Comparison of ENCODE assay signal across 2 cellular contexts in the genomic region with DNA sequence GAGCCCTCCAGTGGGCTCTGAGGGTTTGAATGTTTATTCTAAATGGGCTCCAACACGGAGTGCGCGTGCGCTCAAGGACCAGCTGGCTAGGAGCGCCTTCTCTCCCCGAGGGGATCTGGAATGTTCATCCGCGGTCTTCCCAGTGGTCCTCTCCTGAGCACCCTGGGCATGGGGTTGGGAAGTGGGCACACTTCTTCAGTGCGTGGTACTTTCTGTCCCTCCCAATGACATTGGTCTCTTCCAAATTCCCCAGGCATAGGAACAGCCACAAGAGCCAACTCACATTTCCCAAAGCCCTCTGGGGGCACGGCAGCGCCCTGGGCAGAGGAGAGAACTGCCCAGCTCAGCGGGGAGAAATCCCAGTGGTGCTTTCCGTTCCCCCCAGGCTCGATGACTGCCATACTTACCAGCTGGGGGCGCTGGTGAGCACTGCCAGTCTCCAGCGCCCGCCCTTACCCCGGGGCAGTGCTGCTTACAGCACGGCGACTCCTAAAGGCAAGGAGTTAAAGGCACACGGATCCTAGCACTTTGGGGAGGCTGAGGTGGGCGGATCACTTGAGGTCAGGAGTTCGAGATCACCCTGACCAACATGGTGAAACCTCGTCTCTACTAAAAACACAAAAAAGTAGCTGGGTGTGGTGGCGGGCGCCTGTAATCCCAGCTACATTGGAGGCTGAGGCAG.
TF ChIP-seq lines count a peak whose summit lies in the region.

No MANE protein-coding gene starts in this region.

TF ChIP-seq in GM23338, 12 proteins besides CTCF, POLR2A, EP300 and RAD21 (continued from another document and continues in another):
- TF ChIP-seq, protein P1, sequence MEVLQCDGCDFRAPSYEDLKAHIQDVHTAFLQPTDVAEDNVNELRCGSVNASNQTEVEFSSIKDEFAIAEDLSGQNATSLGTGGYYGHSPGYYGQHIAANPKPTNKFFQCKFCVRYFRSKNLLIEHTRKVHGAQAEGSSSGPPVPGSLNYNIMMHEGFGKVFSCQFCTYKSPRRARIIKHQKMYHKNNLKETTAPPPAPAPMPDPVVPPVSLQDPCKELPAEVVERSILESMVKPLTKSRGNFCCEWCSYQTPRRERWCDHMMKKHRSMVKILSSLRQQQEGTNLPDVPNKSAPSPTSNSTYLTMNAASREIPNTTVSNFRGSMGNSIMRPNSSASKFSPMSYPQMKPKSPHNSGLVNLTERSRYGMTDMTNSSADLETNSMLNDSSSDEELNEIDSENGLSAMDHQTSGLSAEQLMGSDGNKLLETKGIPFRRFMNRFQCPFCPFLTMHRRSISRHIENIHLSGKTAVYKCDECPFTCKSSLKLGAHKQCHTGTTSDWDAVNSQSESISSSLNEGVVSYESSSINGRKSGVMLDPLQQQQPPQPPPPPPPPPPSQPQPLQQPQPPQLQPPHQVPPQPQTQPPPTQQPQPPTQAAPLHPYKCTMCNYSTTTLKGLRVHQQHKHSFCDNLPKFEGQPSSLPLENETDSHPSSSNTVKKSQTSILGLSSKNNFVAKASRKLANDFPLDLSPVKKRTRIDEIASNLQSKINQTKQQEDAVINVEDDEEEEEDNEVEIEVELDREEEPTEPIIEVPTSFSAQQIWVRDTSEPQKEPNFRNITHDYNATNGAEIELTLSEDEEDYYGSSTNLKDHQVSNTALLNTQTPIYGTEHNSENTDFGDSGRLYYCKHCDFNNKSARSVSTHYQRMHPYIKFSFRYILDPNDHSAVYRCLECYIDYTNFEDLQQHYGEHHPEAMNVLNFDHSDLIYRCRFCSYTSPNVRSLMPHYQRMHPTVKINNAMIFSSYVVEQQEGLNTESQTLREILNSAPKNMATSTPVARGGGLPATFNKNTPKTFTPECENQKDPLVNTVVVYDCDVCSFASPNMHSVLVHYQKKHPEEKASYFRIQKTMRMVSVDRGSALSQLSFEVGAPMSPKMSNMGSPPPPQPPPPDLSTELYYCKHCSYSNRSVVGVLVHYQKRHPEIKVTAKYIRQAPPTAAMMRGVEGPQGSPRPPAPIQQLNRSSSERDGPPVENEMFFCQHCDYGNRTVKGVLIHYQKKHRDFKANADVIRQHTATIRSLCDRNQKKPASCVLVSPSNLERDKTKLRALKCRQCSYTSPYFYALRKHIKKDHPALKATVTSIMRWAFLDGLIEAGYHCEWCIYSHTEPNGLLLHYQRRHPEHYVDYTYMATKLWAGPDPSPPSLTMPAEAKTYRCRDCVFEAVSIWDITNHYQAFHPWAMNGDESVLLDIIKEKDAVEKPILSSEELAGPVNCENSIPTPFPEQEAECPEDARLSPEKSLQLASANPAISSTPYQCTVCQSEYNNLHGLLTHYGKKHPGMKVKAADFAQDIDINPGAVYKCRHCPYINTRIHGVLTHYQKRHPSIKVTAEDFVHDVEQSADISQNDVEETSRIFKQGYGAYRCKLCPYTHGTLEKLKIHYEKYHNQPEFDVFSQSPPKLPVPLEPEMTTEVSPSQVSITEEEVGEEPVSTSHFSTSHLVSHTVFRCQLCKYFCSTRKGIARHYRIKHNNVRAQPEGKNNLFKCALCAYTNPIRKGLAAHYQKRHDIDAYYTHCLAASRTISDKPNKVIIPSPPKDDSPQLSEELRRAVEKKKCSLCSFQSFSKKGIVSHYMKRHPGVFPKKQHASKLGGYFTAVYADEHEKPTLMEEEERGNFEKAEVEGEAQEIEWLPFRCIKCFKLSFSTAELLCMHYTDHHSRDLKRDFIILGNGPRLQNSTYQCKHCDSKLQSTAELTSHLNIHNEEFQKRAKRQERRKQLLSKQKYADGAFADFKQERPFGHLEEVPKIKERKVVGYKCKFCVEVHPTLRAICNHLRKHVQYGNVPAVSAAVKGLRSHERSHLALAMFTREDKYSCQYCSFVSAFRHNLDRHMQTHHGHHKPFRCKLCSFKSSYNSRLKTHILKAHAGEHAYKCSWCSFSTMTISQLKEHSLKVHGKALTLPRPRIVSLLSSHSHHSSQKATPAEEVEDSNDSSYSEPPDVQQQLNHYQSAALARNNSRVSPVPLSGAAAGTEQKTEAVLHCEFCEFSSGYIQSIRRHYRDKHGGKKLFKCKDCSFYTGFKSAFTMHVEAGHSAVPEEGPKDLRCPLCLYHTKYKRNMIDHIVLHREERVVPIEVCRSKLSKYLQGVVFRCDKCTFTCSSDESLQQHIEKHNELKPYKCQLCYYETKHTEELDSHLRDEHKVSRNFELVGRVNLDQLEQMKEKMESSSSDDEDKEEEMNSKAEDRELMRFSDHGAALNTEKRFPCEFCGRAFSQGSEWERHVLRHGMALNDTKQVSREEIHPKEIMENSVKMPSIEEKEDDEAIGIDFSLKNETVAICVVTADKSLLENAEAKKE (CRISPR knock-in tag; IDR thresholded peaks at IDR 0.05), result no peak
- TF ChIP-seq, protein P2, sequence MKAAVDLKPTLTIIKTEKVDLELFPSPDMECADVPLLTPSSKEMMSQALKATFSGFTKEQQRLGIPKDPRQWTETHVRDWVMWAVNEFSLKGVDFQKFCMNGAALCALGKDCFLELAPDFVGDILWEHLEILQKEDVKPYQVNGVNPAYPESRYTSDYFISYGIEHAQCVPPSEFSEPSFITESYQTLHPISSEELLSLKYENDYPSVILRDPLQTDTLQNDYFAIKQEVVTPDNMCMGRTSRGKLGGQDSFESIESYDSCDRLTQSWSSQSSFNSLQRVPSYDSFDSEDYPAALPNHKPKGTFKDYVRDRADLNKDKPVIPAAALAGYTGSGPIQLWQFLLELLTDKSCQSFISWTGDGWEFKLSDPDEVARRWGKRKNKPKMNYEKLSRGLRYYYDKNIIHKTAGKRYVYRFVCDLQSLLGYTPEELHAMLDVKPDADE (IDR thresholded peaks at IDR 0.05), result no peak
- TF ChIP-seq, protein P3, sequence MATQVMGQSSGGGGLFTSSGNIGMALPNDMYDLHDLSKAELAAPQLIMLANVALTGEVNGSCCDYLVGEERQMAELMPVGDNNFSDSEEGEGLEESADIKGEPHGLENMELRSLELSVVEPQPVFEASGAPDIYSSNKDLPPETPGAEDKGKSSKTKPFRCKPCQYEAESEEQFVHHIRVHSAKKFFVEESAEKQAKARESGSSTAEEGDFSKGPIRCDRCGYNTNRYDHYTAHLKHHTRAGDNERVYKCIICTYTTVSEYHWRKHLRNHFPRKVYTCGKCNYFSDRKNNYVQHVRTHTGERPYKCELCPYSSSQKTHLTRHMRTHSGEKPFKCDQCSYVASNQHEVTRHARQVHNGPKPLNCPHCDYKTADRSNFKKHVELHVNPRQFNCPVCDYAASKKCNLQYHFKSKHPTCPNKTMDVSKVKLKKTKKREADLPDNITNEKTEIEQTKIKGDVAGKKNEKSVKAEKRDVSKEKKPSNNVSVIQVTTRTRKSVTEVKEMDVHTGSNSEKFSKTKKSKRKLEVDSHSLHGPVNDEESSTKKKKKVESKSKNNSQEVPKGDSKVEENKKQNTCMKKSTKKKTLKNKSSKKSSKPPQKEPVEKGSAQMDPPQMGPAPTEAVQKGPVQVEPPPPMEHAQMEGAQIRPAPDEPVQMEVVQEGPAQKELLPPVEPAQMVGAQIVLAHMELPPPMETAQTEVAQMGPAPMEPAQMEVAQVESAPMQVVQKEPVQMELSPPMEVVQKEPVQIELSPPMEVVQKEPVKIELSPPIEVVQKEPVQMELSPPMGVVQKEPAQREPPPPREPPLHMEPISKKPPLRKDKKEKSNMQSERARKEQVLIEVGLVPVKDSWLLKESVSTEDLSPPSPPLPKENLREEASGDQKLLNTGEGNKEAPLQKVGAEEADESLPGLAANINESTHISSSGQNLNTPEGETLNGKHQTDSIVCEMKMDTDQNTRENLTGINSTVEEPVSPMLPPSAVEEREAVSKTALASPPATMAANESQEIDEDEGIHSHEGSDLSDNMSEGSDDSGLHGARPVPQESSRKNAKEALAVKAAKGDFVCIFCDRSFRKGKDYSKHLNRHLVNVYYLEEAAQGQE (IDR thresholded peaks at IDR 0.05; ENCODE audit: unreplicated experiment), result no peak
- TF ChIP-seq EZH2 (IDR thresholded peaks at IDR 0.05; ENCODE audit: low read depth, unreplicated experiment) (no peak), NANOG (IDR thresholded peaks at IDR 0.05; ENCODE audit: borderline replicate concordance) (no peak), ZNF114 (CRISPR knock-in tag; IDR thresholded peaks at IDR 0.05) (peak; percentile 63; the same call in 1 of the 2 replicates), POLR2AphosphoS5 (IDR thresholded peaks at IDR 0.05; ENCODE audit: low read depth) (0 out of 2 replicates have a peak, but pooled peaks have one; percentile 2)

TF ChIP-seq in SK-N-SH treated with all-trans-retinoic acid at 6 μM for 48 hours, 23 proteins besides CTCF, POLR2A, EP300 and RAD21 (continued from another document):
- TF ChIP-seq, protein P4, sequence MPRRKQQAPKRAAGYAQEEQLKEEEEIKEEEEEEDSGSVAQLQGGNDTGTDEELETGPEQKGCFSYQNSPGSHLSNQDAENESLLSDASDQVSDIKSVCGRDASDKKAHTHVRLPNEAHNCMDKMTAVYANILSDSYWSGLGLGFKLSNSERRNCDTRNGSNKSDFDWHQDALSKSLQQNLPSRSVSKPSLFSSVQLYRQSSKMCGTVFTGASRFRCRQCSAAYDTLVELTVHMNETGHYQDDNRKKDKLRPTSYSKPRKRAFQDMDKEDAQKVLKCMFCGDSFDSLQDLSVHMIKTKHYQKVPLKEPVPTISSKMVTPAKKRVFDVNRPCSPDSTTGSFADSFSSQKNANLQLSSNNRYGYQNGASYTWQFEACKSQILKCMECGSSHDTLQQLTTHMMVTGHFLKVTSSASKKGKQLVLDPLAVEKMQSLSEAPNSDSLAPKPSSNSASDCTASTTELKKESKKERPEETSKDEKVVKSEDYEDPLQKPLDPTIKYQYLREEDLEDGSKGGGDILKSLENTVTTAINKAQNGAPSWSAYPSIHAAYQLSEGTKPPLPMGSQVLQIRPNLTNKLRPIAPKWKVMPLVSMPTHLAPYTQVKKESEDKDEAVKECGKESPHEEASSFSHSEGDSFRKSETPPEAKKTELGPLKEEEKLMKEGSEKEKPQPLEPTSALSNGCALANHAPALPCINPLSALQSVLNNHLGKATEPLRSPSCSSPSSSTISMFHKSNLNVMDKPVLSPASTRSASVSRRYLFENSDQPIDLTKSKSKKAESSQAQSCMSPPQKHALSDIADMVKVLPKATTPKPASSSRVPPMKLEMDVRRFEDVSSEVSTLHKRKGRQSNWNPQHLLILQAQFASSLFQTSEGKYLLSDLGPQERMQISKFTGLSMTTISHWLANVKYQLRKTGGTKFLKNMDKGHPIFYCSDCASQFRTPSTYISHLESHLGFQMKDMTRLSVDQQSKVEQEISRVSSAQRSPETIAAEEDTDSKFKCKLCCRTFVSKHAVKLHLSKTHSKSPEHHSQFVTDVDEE (CRISPR knock-in tag; IDR thresholded peaks at IDR 0.05), result no peak
- TF ChIP-seq, protein P5, sequence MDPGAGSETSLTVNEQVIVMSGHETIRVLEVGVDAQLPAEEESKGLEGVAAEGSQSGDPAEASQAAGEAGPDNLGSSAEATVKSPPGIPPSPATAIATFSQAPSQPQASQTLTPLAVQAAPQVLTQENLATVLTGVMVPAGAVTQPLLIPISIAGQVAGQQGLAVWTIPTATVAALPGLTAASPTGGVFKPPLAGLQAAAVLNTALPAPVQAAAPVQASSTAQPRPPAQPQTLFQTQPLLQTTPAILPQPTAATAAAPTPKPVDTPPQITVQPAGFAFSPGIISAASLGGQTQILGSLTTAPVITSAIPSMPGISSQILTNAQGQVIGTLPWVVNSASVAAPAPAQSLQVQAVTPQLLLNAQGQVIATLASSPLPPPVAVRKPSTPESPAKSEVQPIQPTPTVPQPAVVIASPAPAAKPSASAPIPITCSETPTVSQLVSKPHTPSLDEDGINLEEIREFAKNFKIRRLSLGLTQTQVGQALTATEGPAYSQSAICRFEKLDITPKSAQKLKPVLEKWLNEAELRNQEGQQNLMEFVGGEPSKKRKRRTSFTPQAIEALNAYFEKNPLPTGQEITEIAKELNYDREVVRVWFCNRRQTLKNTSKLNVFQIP (CRISPR knock-in tag; IDR thresholded peaks at IDR 0.05; ENCODE audit: borderline replicate concordance, low read depth), result no peak
- TF ChIP-seq ZNF70 (CRISPR knock-in tag; IDR thresholded peaks at IDR 0.05), result no peak
- TF ChIP-seq ZFP3 (CRISPR knock-in tag; IDR thresholded peaks at IDR 0.05), result no peak
- TF ChIP-seq ESRRG (CRISPR knock-in tag; IDR thresholded peaks at IDR 0.05), result no peak
- no peak for TF ChIP-seq BACH2 (CRISPR knock-in tag; IDR thresholded peaks at IDR 0.05; ENCODE audit: borderline replicate concordance)
- no peak for TF ChIP-seq SNAI2 (CRISPR knock-in tag; IDR thresholded peaks at IDR 0.05)
- TF ChIP-seq TCF4 (CRISPR knock-in tag; IDR thresholded peaks at IDR 0.05; ENCODE audit: borderline replicate concordance), result no peak
- TF ChIP-seq, protein P6, sequence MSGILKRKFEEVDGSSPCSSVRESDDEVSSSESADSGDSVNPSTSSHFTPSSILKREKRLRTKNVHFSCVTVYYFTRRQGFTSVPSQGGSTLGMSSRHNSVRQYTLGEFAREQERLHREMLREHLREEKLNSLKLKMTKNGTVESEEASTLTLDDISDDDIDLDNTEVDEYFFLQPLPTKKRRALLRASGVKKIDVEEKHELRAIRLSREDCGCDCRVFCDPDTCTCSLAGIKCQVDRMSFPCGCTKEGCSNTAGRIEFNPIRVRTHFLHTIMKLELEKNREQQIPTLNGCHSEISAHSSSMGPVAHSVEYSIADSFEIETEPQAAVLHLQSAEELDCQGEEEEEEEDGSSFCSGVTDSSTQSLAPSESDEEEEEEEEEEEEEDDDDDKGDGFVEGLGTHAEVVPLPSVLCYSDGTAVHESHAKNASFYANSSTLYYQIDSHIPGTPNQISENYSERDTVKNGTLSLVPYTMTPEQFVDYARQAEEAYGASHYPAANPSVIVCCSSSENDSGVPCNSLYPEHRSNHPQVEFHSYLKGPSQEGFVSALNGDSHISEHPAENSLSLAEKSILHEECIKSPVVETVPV (CRISPR knock-in tag; IDR thresholded peaks at IDR 0.05), result no peak
TF ChIP-seq in SK-N-SH treated with all-trans-retinoic acid at 6 μM for 48 hours: peak in this region for 0.
